Comparison of ENCODE assay signal across 15 cellular contexts in the genomic region with DNA sequence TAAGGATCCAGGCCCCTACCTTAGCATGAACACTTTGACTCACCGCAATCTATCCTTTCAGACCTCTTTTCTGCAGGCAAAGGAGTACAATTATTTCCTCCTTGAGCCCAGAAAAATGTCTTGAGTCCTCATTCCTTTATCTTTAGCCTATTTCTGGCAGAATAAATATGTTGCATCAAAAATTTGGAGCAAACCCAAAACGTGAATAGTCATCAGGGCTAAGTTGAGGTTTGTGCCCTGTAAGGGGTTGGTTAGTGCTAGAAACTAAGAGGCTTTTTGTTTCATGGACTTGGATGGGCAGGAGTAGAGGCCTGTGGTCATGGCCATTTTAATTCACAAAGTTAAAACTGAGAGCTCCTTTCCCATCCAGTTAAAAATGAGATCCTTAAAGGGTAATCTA.
DNase-seq lines count a peak whose midpoint lies in the region; ATAC-seq and TF ChIP-seq lines count a peak whose summit lies in the region.
"Had no signal": no experiment of that assay in that cellular context is flagged by ENCODE, and none has a peak within 500 bp of the region (broad histone marks: within the 10 kb centered on the region; RNA-seq: fewer than 3 reads in every experiment).

No MANE protein-coding gene starts in this region.

- H3K27ac ChIP-seq in foreskin keratinocyte = no peak overlapping the region
- H3K27ac ChIP-seq: C4-2B had no signal

- TF ChIP-seq CTCF in fibroblast of the aortic adventitia (IDR thresholded peaks at IDR 0.05; ENCODE audit: insufficient read depth, low read length) = no peak
- TF ChIP-seq CTCF in foreskin keratinocyte (conservative IDR thresholded peaks at IDR 0.05) = no peak

- H3K27me3 ChIP-seq in foreskin keratinocyte = no peaks in the 10 kb centered on the region

- no peak overlapping the region for H3K4me3 ChIP-seq in fibroblast of the aortic adventitia (ENCODE audit: low read depth, low read length)

- no peak for ATAC-seq in foreskin keratinocyte

- DNase-seq in HT1080 (ENCODE audit: low read depth) (peak; percentile 53), RPMI7951 (ENCODE audit: low read depth) (peak; percentile 28), fibroblast of the aortic adventitia (ENCODE audit: low read depth) (peak; percentile 8), stromal cell of bone marrow (ENCODE audit: low read depth) (peak; percentile 21), SKM-1 (lab: John Stamatoyannopoulos, UW; ENCODE audit: unreplicated experiment) (no peak), SW480 (ENCODE audit: low spot score) (no peak), foreskin keratinocyte (no peak)
- DNase-seq: AML-193; Caco-2; CD4-positive, alpha-beta T cell; DMS153; DMS79; GDM1; H9 had no signal

- H3K4me1 ChIP-seq in foreskin keratinocyte = no peaks in the 10 kb centered on the region
- H3K4me1 ChIP-seq: Caco-2 had no signal

Comparison
In these comparisons a context has a peak if more than half of its experiments do, and no peak if none do; other contexts are left out.
1. DNase-seq: peak in HT1080 (single experiment), RPMI7951 (single experiment), fibroblast of the aortic adventitia (single experiment) and stromal cell of bone marrow (single experiment); none in SKM-1 (single experiment), SW480 (single experiment) and foreskin keratinocyte (0 of 2).